8 cellular contexts compared by ENCODE assay signal in genomic region chr3:150603888-150604319, GRCh38. TPM values are rescaled to one million over a fixed set of nuclear protein-coding genes. Genes with fewer than 3 reads are reported as not detected.
DNase-seq lines count a peak whose midpoint lies in the region; ATAC-seq, FAIRE-seq and TF ChIP-seq lines count a peak whose summit lies in the region.

No MANE protein-coding gene starts in this region.

- H3K23ac ChIP-seq in H9 (ENCODE audit: insufficient read length, low read depth, low read length): no peak overlapping the region

- peaks cover 57 to 71% of the 10 kb centered on the region in 2 experiments for H3K4me1 Mint-ChIP-seq in H9
- peaks cover 42% of the 10 kb centered on the region for H3K4me1 Mint-ChIP-seq in progenitor cell of endocrine pancreas (ENCODE audit: low read depth)

- no peak overlapping the region for H3K4ac ChIP-seq in H9 (ENCODE audit: low read depth, low read length)

- no peak for TF ChIP-seq EP300 in A549 (IDR thresholded peaks at IDR 0.05)

- H4K8ac ChIP-seq in H9 (replicated peaks; ENCODE audit: insufficient read length, low read depth, low read length): no peak overlapping the region

- H4K20me1 ChIP-seq in H9 (ENCODE audit: control insufficient read depth, insufficient read depth, insufficient read length): no peaks in the 10 kb centered on the region

- H3K79me1 ChIP-seq in H9 (ENCODE audit: insufficient read depth, low read depth, low read length, poor library complexity, severe bottlenecking): peaks cover 2% of the 10 kb centered on the region

- H2AFZ ChIP-seq in H9 (ENCODE audit: low read length): no peak overlapping the region

- H3K79me2 ChIP-seq in H9 (ENCODE audit: insufficient read depth, low read length): peaks cover 24% of the 10 kb centered on the region; the same call in 1 of the 2 replicates

- CTCF ChIA-PET in A549 (lab: Yijun Ruan, JAX): interaction anchor here (0.8 kb wide), 1 partner anchor 19 kb away, joined by 3 read pairs; no protein-coding TSS in a partner anchor

- TF ChIP-seq POLR2A in A549 (IDR thresholded peaks at IDR 0.05; ENCODE audit: low read length): no peak

- H3K56ac ChIP-seq in H9 (ENCODE audit: insufficient read length, low read depth, low read length): no peak overlapping the region

- TF ChIP-seq RAD21 in A549 (conservative IDR thresholded peaks at IDR 0.05 in 1 of 2, IDR thresholded peaks at IDR 0.05 in 1 of 2): no peak

- H2BK120ac ChIP-seq in H9 (ENCODE audit: low read depth, low read length, poor library complexity, severe bottlenecking): no peak overlapping the region

- H2AK5ac ChIP-seq in H9 (ENCODE audit: insufficient read length, low read length): no peak overlapping the region

- peak overlapping the region; percentile 93 to 96 for H3K4me3 Mint-ChIP-seq in H9
- H3K4me3 Mint-ChIP-seq in progenitor cell of endocrine pancreas (ENCODE audit: low read depth): peak overlapping the region; percentile 90

- H3K14ac ChIP-seq in H9 (ENCODE audit: insufficient read depth, low read length): peak overlapping the region; percentile 6

- H3K4me2 ChIP-seq in A549 (peak overlapping the region; percentile 88), H9 (ENCODE audit: insufficient read depth, insufficient read length, low read length) (peak overlapping the region; percentile 97)

- no peak overlapping the region for H4K91ac ChIP-seq in H9 (ENCODE audit: insufficient read length, low read depth, low read length)

- no peak overlapping the region for H3T11ph ChIP-seq in H9 (ENCODE audit: low read length)

- H3K27me3 Mint-ChIP-seq in H9 (ENCODE audit: low read depth) (no peaks in the 10 kb centered on the region), progenitor cell of endocrine pancreas (no peaks in the 10 kb centered on the region)

- POLR2A ChIA-PET in A549 (lab: Yijun Ruan, JAX): no interaction called here

- no peak overlapping the region for H2BK15ac ChIP-seq in H9 (ENCODE audit: low read depth, low read length)

- H3K9me3 Mint-ChIP-seq in H9 (no peaks in the 10 kb centered on the region), progenitor cell of endocrine pancreas (ENCODE audit: low read depth) (no peaks in the 10 kb centered on the region)

- H2BK20ac ChIP-seq in H9 (ENCODE audit: low read depth, low read length, poor library complexity, severe bottlenecking): no peak overlapping the region

- H2BK12ac ChIP-seq in H9 (ENCODE audit: insufficient read length, low read depth, low read length): no peak overlapping the region

- FAIRE-seq in A549 (lab: Jason Lieb, UNC): no peak

- H4K5ac ChIP-seq in H9 (ENCODE audit: insufficient read length, low read depth, low read length): no peak overlapping the region

- H3K9ac ChIP-seq in H9 (ENCODE audit: extremely low read depth, insufficient read length, low read length): peak overlapping the region; percentile 63

- H3K4me1 ChIP-seq in A549 (peaks cover 23% of the 10 kb centered on the region; the same call in 2 of the 3 replicates), H9 (ENCODE audit: insufficient read depth, low read length) (peaks cover 11% of the 10 kb centered on the region)

- H3K27ac Mint-ChIP-seq in H9: peak overlapping the region; percentile 83 to 99 (median 98)
- H3K27ac Mint-ChIP-seq in progenitor cell of endocrine pancreas: peak overlapping the region; percentile 99

- TF ChIP-seq CTCF in A549 (IDR thresholded peaks at IDR 0.05) (no peak), H9 (conservative IDR thresholded peaks at IDR 0.05) (no peak), fibroblast of villous mesenchyme (IDR thresholded peaks at IDR 0.05; ENCODE audit: insufficient read depth, low read depth, low read length) (no peak), progenitor cell of endocrine pancreas (IDR thresholded peaks at IDR 0.05; ENCODE audit: unreplicated experiment) (no peak)

- H3K27ac ChIP-seq in A549 (peak overlapping the region; percentile 88 to 92), H9 (ENCODE audit: insufficient read length, low read depth, low read length) (no peak overlapping the region)

- DNase-seq in A549 (ENCODE audit: low read depth in 1 of 2, low spot score in 1 of 2) (peak in 1 of 2 experiments; percentile 29), H9 (no peak), SW480 (ENCODE audit: low spot score) (peak; percentile 39), fibroblast of villous mesenchyme (ENCODE audit: low read depth) (no peak), progenitor cell of endocrine pancreas (ENCODE audit: low spot score, unreplicated experiment) (no peak), LoVo (ENCODE audit: low spot score) (no peak)

- H3K23me2 ChIP-seq in H9 (ENCODE audit: insufficient read length, low read depth, low read length, poor library complexity, severe bottlenecking): peaks cover 6% of the 10 kb centered on the region

- no peak overlapping the region for H2BK5ac ChIP-seq in H9 (ENCODE audit: insufficient read length, low read length)

- H3K36me3 Mint-ChIP-seq in H9 (ENCODE audit: insufficient read depth in 1 of 3, low read depth in 3 of 3) (peaks cover 6 to 21% (median 20%) of the 10 kb centered on the region in 3 experiments), progenitor cell of endocrine pancreas (ENCODE audit: insufficient read depth) (peaks cover 4% of the 10 kb centered on the region)

- WGBS in A549 (ENCODE audit: missing lambda C conversion rate): 2% methylated on average over 16 of the region's 16 CpGs
- WGBS in H9 (ENCODE audit: extremely low coverage, insufficient read length, low lambda C conversion rate): no CpG with 5 or more reads among the region's 16 CpGs

- H3K18ac ChIP-seq in H9 (ENCODE audit: insufficient read length, low read depth, low read length): no peak overlapping the region

- H3K27me3 ChIP-seq in H9 (ENCODE audit: insufficient read depth, low read length): no peaks in the 10 kb centered on the region

- H3K4me3 ChIP-seq in A549 (peak overlapping the region; percentile 70), fibroblast of villous mesenchyme (ENCODE audit: low read depth, low read length) (peak overlapping the region; percentile 75)

- H3K9me3 ChIP-seq in A549 (no peaks in the 10 kb centered on the region), H9 (ENCODE audit: control insufficient read depth, low read depth, low read length) (no peaks in the 10 kb centered on the region)

- ATAC-seq in A549 (peak; percentile 9 to 26; a peak in 4 of 6 replicates), GM19324 (IDR thresholded peaks at IDR 0.05; ENCODE audit: low FRiP score, unreplicated experiment) (no peak), GM18517 (IDR thresholded peaks at IDR 0.05; ENCODE audit: unreplicated experiment) (no peak)

TF ChIP-seq in A549, 52 proteins besides CTCF, POLR2A, EP300 and RAD21:
- TF ChIP-seq HES2 (IDR thresholded peaks at IDR 0.05) (no peak), RNF2 (IDR thresholded peaks at IDR 0.05; ENCODE audit: borderline replicate concordance, low read depth) (no peak), BHLHE40 (IDR thresholded peaks at IDR 0.05; ENCODE audit: low read depth, low read length) (no peak), FOSL2 (IDR thresholded peaks at IDR 0.05) (no peak), FOSL2 (CRISPR knock-in tag; IDR thresholded peaks at IDR 0.05) (no peak), MAZ (IDR thresholded peaks at IDR 0.05; ENCODE audit: borderline replicate concordance, low read depth, low read length) (no peak)

RNA-seq across cellular contexts. Expression of gene SELENOT, which starts 0.8 kb away (rescaled TPM):
- 536 and 846 TPM in 2 replicates for polyA plus RNA-seq in A549 (2011; rRNA removed)
- 219 and 240 TPM in 2 replicates for polyA plus RNA-seq in A549 (2012; cell fraction: cytosol; rRNA removed)
- polyA plus RNA-seq in A549 (2012; cell fraction: nucleus; rRNA removed): 48.1 and 56.6 TPM in 2 replicates
- polyA plus RNA-seq in A549 (2017; fragmentation: RNase III; extraction: RNeasy Plus Mini Kit Qiagen cat#74134 plus additional on column Dnase treatment): 97.0 to 113 TPM (median 100 TPM) in 3 replicates
- polyA minus RNA-seq in A549 (2011; rRNA and poly(A)+ RNA removed): 174 and 217 TPM in 2 replicates
- total RNA-seq in H9 (2021): 73.8 and 79.1 TPM in 2 replicates
- 112 and 186 TPM in 2 replicates for total RNA-seq in fibroblast of villous mesenchyme
- total RNA-seq in progenitor cell of endocrine pancreas: 68.1 and 69.0 TPM in 2 replicates

RNA-seq across cellular contexts. Expression of gene EIF2A, which starts 57.3 kb away (rescaled TPM):
- polyA plus RNA-seq in A549 (2011; rRNA removed): 122 and 141 TPM in 2 replicates
- polyA plus RNA-seq in A549 (2012; cell fraction: cytosol; rRNA removed): 64.3 and 66.7 TPM in 2 replicates
- polyA plus RNA-seq in A549 (2012; cell fraction: nucleus; rRNA removed): 26.4 and 37.4 TPM in 2 replicates
- polyA plus RNA-seq in A549 (2017; fragmentation: RNase III; extraction: RNeasy Plus Mini Kit Qiagen cat#74134 plus additional on column Dnase treatment): 105 to 126 TPM (median 110 TPM) in 3 replicates
- 62.0 and 69.8 TPM in 2 replicates for polyA minus RNA-seq in A549 (2011; rRNA and poly(A)+ RNA removed)
- 73.9 and 74.1 TPM in 2 replicates for total RNA-seq in H9 (2021)
- 147 and 156 TPM in 2 replicates for total RNA-seq in fibroblast of villous mesenchyme
- total RNA-seq in progenitor cell of endocrine pancreas: 66.4 and 67.4 TPM in 2 replicates

RNA-seq across cellular contexts. Expression of gene SERP1, which starts 57.6 kb away (rescaled TPM):
- 78.6 and 94.7 TPM in 2 replicates for polyA plus RNA-seq in A549 (2011; rRNA removed)
- 128 and 156 TPM in 2 replicates for polyA plus RNA-seq in A549 (2012; cell fraction: cytosol; rRNA removed)
- polyA plus RNA-seq in A549 (2012; cell fraction: nucleus; rRNA removed): 92.5 and 165 TPM in 2 replicates
- 82.9 to 85.8 TPM (median 84.3 TPM) in 3 replicates for polyA plus RNA-seq in A549 (2017; fragmentation: RNase III; extraction: RNeasy Plus Mini Kit Qiagen cat#74134 plus additional on column Dnase treatment)
- 32.5 and 39.1 TPM in 2 replicates for polyA minus RNA-seq in A549 (2011; rRNA and poly(A)+ RNA removed)
- 78.5 and 84.8 TPM in 2 replicates for total RNA-seq in H9 (2021)
- 151 and 176 TPM in 2 replicates for total RNA-seq in fibroblast of villous mesenchyme
- total RNA-seq in progenitor cell of endocrine pancreas: 94.9 and 97.7 TPM in 2 replicates

Comparison
In these comparisons a context has a peak if more than half of its experiments do, and no peak if none do; other contexts are left out.
1. ATAC-seq: peak in A549 (2 of 2); none in GM19324 (single experiment) and GM18517 (single experiment).